In genomic region chr21:46022551-46023107, GRCh38 we compare ENCODE assay signal across 15 cellular contexts. TPM values are rescaled to one million over a fixed set of nuclear protein-coding genes. Genes with fewer than 3 reads are reported as not detected.
DNase-seq lines count a peak whose midpoint lies in the region; ATAC-seq and TF ChIP-seq lines count a peak whose summit lies in the region.
"Had no signal": no experiment of that assay in that cellular context is flagged by ENCODE, and none has a peak within 500 bp of the region (broad histone marks: within the 10 kb centered on the region; RNA-seq: fewer than 3 reads in every experiment).

No MANE protein-coding gene starts in this region.

- H3K4me1 ChIP-seq in Caco-2 (peaks cover 44% of the 10 kb centered on the region), esophagus muscularis mucosa (peaks cover 27 to 85% (median 77%) of the 10 kb centered on the region in 4 donors), psoas muscle (no peaks in the 10 kb centered on the region)
- H3K4me1 ChIP-seq: neural progenitor cell had no signal

- H3K36me3 ChIP-seq in Caco-2 (ENCODE audit: control insufficient read depth, insufficient read depth, low read length) (no peaks in the 10 kb centered on the region), MG63 (no peaks in the 10 kb centered on the region), esophagus muscularis mucosa (no peaks in the 10 kb centered on the region), psoas muscle (ENCODE audit: insufficient read depth in 1 of 2, low read depth in 1 of 2) (no peaks in the 10 kb centered on the region)
- H3K36me3 ChIP-seq: neural progenitor cell had no signal

- no peak for TF ChIP-seq POLR2A in esophagus muscularis mucosa (IDR thresholded peaks at IDR 0.05; ENCODE audit: low read depth)

- H3K4me1 Mint-ChIP-seq in Caco-2 (ENCODE audit: low read depth, unreplicated experiment) (peaks cover 32% of the 10 kb centered on the region), type B pancreatic cell (ENCODE audit: unreplicated experiment) (peaks cover 23% of the 10 kb centered on the region)
- H3K4me1 Mint-ChIP-seq: CD8-positive, alpha-beta memory T cell had no signal

- H3K9me3 Mint-ChIP-seq in Caco-2 (ENCODE audit: unreplicated experiment), result no peaks in the 10 kb centered on the region
- no peaks in the 10 kb centered on the region for H3K9me3 Mint-ChIP-seq in type B pancreatic cell
- H3K9me3 Mint-ChIP-seq: brain; CD8-positive, alpha-beta memory T cell; immature natural killer cell; neural progenitor cell had no signal

- H3K27me3 Mint-ChIP-seq in Caco-2 (ENCODE audit: insufficient read depth, unreplicated experiment) (no peaks in the 10 kb centered on the region), type B pancreatic cell (no peaks in the 10 kb centered on the region)

- H3K27me3 ChIP-seq in Caco-2 (replicated peaks; ENCODE audit: control insufficient read depth, insufficient read depth, low read length) (no peaks in the 10 kb centered on the region), MG63 (no peaks in the 10 kb centered on the region), esophagus muscularis mucosa (no peaks in the 10 kb centered on the region), psoas muscle (ENCODE audit: insufficient read depth in 3 of 3, low read length in 2 of 3) (peaks cover 0 to 16% (median 0%) of the 10 kb centered on the region in 3 donors)
- H3K27me3 ChIP-seq: neural progenitor cell had no signal

- CTCF ChIA-PET in Caco-2 (lab: Charles Lee), result no interaction called here

- POLR2A ChIA-PET in Caco-2 (lab: Charles Lee), result no interaction called here

- H3K36me3 Mint-ChIP-seq in Caco-2 (ENCODE audit: insufficient read depth, unreplicated experiment) (no peaks in the 10 kb centered on the region), type B pancreatic cell (no peaks in the 10 kb centered on the region)
- H3K36me3 Mint-ChIP-seq: brain; CD8-positive, alpha-beta memory T cell; immature natural killer cell; neural progenitor cell had no signal

- H3K9me3 ChIP-seq in Caco-2, result no peaks in the 10 kb centered on the region
- H3K9me3 ChIP-seq in MG63, result no peaks in the 10 kb centered on the region
- no peaks in the 10 kb centered on the region for H3K9me3 ChIP-seq in esophagus muscularis mucosa
- H3K9me3 ChIP-seq in psoas muscle, result no peaks in the 10 kb centered on the region

- H3K27ac ChIP-seq in esophagus muscularis mucosa (replicated peaks in 1 of 4) (peak overlapping the region; percentile 84 to 90 (median 84)), psoas muscle (no peak overlapping the region)
- H3K27ac ChIP-seq: neural progenitor cell, PC-9 had no signal

- TF ChIP-seq CTCF in Caco-2 (IDR thresholded peaks at IDR 0.05; ENCODE audit: insufficient read depth in 1 of 2, low read depth in 1 of 2, low read length in 1 of 2, severe bottlenecking in 1 of 2, unreplicated experiment in 1 of 2) (no peak), esophagus muscularis mucosa (IDR thresholded peaks at IDR 0.05) (no peak), psoas muscle (IDR thresholded peaks at IDR 0.05) (no peak), type B pancreatic cell (conservative IDR thresholded peaks at IDR 0.05) (no peak)

- intact Hi-C loops in Caco-2 (cut with micrococcal nuclease; ENCODE audit: unreplicated experiment) (loop anchor here (10.0 kb wide), 1 partner anchor 48 kb away; no protein-coding TSS in a partner anchor), esophagus muscularis mucosa (cut with DNase I) (loop anchor here (5.0 kb wide), 1 partner anchor 35 kb away; no protein-coding TSS in a partner anchor), psoas muscle (cut with DNase I) (no loop called here)

- DNase-seq in Caco-2, result peak; percentile 55 to 66
- DNase-seq in MG63, result peak; percentile 68
- no peak for DNase-seq in esophagus muscularis mucosa (ENCODE audit: extremely low spot score)
- DNase-seq in psoas muscle, result peak; percentile 50 to 77
- DNase-seq in stimulated activated CD4-positive, alpha-beta T cell treated with anti-CD3 and anti-CD28 coated beads, Interleukin-2, amount 100 ng/mL, for 24 hours, result no peak
- no peak for DNase-seq in type B pancreatic cell (ENCODE audit: extremely low spot score, unreplicated experiment)
- DNase-seq: CD8-positive, alpha-beta memory T cell; immature natural killer cell; stimulated activated CD4-positive, alpha-beta T cell treated with anti-CD3 and anti-CD28 coated beads, Interleukin-4, amount 100 ng/mL, for 1 hour; substantia nigra had no signal

- peak overlapping the region; percentile 29 for H3K27ac Mint-ChIP-seq in Caco-2 (ENCODE audit: unreplicated experiment)
- H3K27ac Mint-ChIP-seq in type B pancreatic cell, result no peak overlapping the region
- H3K27ac Mint-ChIP-seq: CD8-positive, alpha-beta memory T cell; immature natural killer cell; neural progenitor cell had no signal

- TF ChIP-seq EP300 in esophagus muscularis mucosa (IDR thresholded peaks at IDR 0.05), result no peak

- no TSS peak for BruUV-seq in Caco-2 (replicated peaks; lab: Mats Ljungman, UMichigan)

- ATAC-seq in psoas muscle (peak in 3 of 4 donors; percentile 44 to 79 (median 58)), HG03039 (IDR thresholded peaks at IDR 0.05; ENCODE audit: unreplicated experiment) (no peak), HG03432 (IDR thresholded peaks at IDR 0.05; ENCODE audit: unreplicated experiment) (no peak)

- H3K4me3 Mint-ChIP-seq in Caco-2 (ENCODE audit: unreplicated experiment) (peak overlapping the region; percentile 64), type B pancreatic cell (no peak overlapping the region)
- H3K4me3 Mint-ChIP-seq: brain; CD8-positive, alpha-beta memory T cell; immature natural killer cell; neural progenitor cell had no signal

- peak overlapping the region; percentile 24; the same call in 1 of the 2 replicates for H3K4me3 ChIP-seq in Caco-2 (ENCODE audit: low read depth, low read length)
- peak overlapping the region; percentile 41 for H3K4me3 ChIP-seq in MG63
- peak overlapping the region in 1 of 4 donors; percentile 30 for H3K4me3 ChIP-seq in esophagus muscularis mucosa
- H3K4me3 ChIP-seq in psoas muscle, result no peak overlapping the region
- H3K4me3 ChIP-seq: neural progenitor cell, PC-9 had no signal

- WGBS in esophagus muscularis mucosa, result 76% methylated on average over 3 of the region's 19 CpGs
- 79 to 80% (median 79%) methylated on average over 19 of the region's 19 CpGs for WGBS in psoas muscle, 3 donors

RNA-seq across cellular contexts. Expression of gene COL6A1, which starts 41.1 kb away (rescaled TPM):
- total RNA-seq in Caco-2 (2022), result 31.9 and 33.4 TPM in 2 replicates
- total RNA-seq in MG63 (2014; rRNA removed; shearing (Covaris generic); ENCODE audit: low replicate concordance), result 817 and 868 TPM in 2 replicates
- total RNA-seq in esophagus muscularis mucosa, result 1,000 to 10,000 TPM in 2 of 4 donors, 100 to 1,000 TPM in 2; 646 to 1,432 (median 1,078) TPM
- total RNA-seq in psoas muscle, result 10 to 100 TPM; 36.1 to 83.0 (median 61.9) TPM
- 10 to 100 TPM; 29.4 to 32.1 (median 30.4) TPM for polyA plus RNA-seq in psoas muscle
- total RNA-seq in type B pancreatic cell (ENCODE audit: low replicate concordance), result 78.4 and 167 TPM in 2 replicates

Comparison
In these comparisons a context has a peak if more than half of its experiments do, and no peak if none do; other contexts are left out.
1. DNase-seq: peak in Caco-2 (2 of 2), MG63 (single experiment) and psoas muscle (2 of 2); none in esophagus muscularis mucosa (single experiment), stimulated activated CD4-positive, alpha-beta T cell treated with anti-CD3 and anti-CD28 coated beads, Interleukin-2, amount 100 ng/mL, for 24 hours (0 of 2) and type B pancreatic cell (single experiment).
2. ATAC-seq: peak in psoas muscle (3 of 4); none in HG03039 (single experiment) and HG03432 (single experiment).
3. intact Hi-C loops: an anchor here in Caco-2 (10.0 kb wide) and esophagus muscularis mucosa (5.0 kb wide); none called in psoas muscle.